8 cellular contexts compared by ENCODE assay signal in genomic region chr7:129163875-129164544, GRCh38.
DNase-seq lines count a peak whose midpoint lies in the region; ATAC-seq and TF ChIP-seq lines count a peak whose summit lies in the region.

No MANE protein-coding gene starts in this region.

- peak; percentile 38 for DNase-seq in AG09319 (ENCODE audit: extremely low read depth, low read depth)
- peak; percentile 80 for DNase-seq in GM12865 (ENCODE audit: low read depth)
- peak; percentile 71 for DNase-seq in NCI-H2227 treated with DMSO at 0.1 percent for 48 hours (lab: John Stamatoyannopoulos, UW)
- peak; percentile 39 to 53 for DNase-seq in T47D (ENCODE audit: low read depth in 1 of 2, low spot score in 1 of 2)
- DNase-seq in medulla oblongata (ENCODE audit: extremely low spot score): peak; percentile 66
- DNase-seq in activated naive CD4-positive, alpha-beta T cell treated with Interleukin-2 at 50 U/mL for 16 hours: no peak

- TF ChIP-seq CTCF in AG09319 (IDR thresholded peaks at IDR 0.05; ENCODE audit: low read depth, low read length) (peak; percentile 78), GM12865 (IDR thresholded peaks at IDR 0.05; ENCODE audit: insufficient read depth, low read depth, low read length, missing control alignments) (peak; percentile 69)

- in situ Hi-C loops in T47D (cut with HindIII; ENCODE audit: low pct_unique_long_range_greater_than_20kb, low sequenced_read_pairs): no loop called here

- H3K4me3 ChIP-seq in GM12865 (ENCODE audit: low read depth, low read length): no peak overlapping the region

- ATAC-seq in HG02870 (IDR thresholded peaks at IDR 0.05; ENCODE audit: unreplicated experiment): no peak
- ATAC-seq in GM21619 (IDR thresholded peaks at IDR 0.05; ENCODE audit: unreplicated experiment): no peak
